17 cellular contexts compared by ENCODE assay signal in the genomic region with DNA sequence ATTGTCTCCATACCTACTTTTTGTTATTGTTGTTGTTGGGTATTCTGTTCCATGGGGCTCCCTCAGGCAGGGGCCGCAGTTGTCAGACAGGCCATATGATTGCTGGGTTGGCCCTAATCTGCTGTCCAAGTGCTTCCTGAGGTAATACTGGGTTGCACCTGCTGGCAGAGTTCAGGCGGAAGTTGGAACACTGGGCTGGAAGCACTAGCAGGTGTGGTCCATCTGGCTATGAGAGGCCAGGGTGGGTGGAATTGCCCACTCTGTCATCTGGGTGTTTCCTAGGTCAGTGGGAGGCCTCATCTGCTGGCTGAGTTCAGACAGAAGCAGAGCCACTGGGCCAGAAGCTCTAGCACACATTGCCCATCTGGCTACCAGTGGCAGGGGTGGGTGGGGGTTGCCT.
A peak's percentile ranks its signal among the peaks of the same experiment; 100 is the strongest.
DNase-seq lines count a peak whose midpoint lies in the region; ATAC-seq lines count a peak whose summit lies in the region.
"Had no signal": no experiment of that assay in that cellular context is flagged by ENCODE, and none has a peak within 500 bp of the region (broad histone marks: within the 10 kb centered on the region; RNA-seq: fewer than 3 reads in every experiment).

No MANE protein-coding gene starts in this region.

- H2AK5ac ChIP-seq in trophoblast cell (ENCODE audit: low read length) = no peak overlapping the region

- no peak overlapping the region for H3K4ac ChIP-seq in trophoblast cell (ENCODE audit: low read depth, low read length)

- H3K36me3 ChIP-seq in KOPT-K1 (ENCODE audit: insufficient read depth, low read length) (no peaks in the 10 kb centered on the region; the same call in 1 of the 2 replicates), trophoblast cell (ENCODE audit: control insufficient read depth in 1 of 2, insufficient read depth in 2 of 2, low read length in 2 of 2) (no peaks in the 10 kb centered on the region)
- H3K36me3 ChIP-seq: BE2C had no signal

- no peak overlapping the region for H3K4me2 ChIP-seq in trophoblast cell (ENCODE audit: low read length)
- H3K4me2 ChIP-seq: A549 had no signal

- no peak overlapping the region for H2BK120ac ChIP-seq in trophoblast cell (ENCODE audit: insufficient read depth, low read length, poor library complexity)

- H3K4me1 ChIP-seq in trophoblast cell (ENCODE audit: control insufficient read depth in 1 of 2, insufficient read depth in 2 of 2, low read length in 2 of 2) = no peaks in the 10 kb centered on the region
- H3K4me1 ChIP-seq: A549, BE2C had no signal

- no peak overlapping the region for H4K8ac ChIP-seq in trophoblast cell (ENCODE audit: low read depth, low read length)

- no peak for ATAC-seq in HG03280 (IDR thresholded peaks at IDR 0.05; ENCODE audit: unreplicated experiment)
- ATAC-seq in GM21515 (IDR thresholded peaks at IDR 0.05; ENCODE audit: unreplicated experiment) = no peak
- ATAC-seq: A549; CD8-positive, alpha-beta T cell; GM12878 had no signal

- no peak overlapping the region for H3K14ac ChIP-seq in trophoblast cell (ENCODE audit: low read length)

- H3K79me2 ChIP-seq in trophoblast cell (ENCODE audit: control insufficient read depth, insufficient read depth, low read length, poor library complexity) = no peaks in the 10 kb centered on the region

- H4K91ac ChIP-seq in trophoblast cell (ENCODE audit: low read depth, low read length) = no peak overlapping the region

- no peak overlapping the region for H2BK12ac ChIP-seq in trophoblast cell (ENCODE audit: low read length)

- H3K23ac ChIP-seq in trophoblast cell (ENCODE audit: low read length) = no peak overlapping the region

- H3K79me1 ChIP-seq in trophoblast cell (ENCODE audit: low read length) = no peaks in the 10 kb centered on the region

- no peak overlapping the region for H3K18ac ChIP-seq in trophoblast cell (ENCODE audit: low read length)

- H3K27me3 ChIP-seq in trophoblast cell (ENCODE audit: insufficient read depth, low read length) = no peaks in the 10 kb centered on the region

- H3K27ac ChIP-seq in KOPT-K1 (ENCODE audit: low read depth, low read length, poor library complexity, severe bottlenecking) (peak overlapping the region; percentile 12), trophoblast cell (ENCODE audit: low read depth, low read length) (no peak overlapping the region)
- H3K27ac ChIP-seq: A549 had no signal

- peak overlapping the region; percentile 7 for H3K4me3 ChIP-seq in trophoblast cell (ENCODE audit: low read depth, low read length)
- H3K4me3 ChIP-seq: A549, GM12878 had no signal

- H4K12ac ChIP-seq in trophoblast cell (ENCODE audit: low read depth, low read length) = no peak overlapping the region

- H3K9me3 ChIP-seq in KOPT-K1 (ENCODE audit: insufficient read depth, low read length, poor library complexity, severe bottlenecking) = peaks cover 15% of the 10 kb centered on the region
- peaks cover 2% of the 10 kb centered on the region for H3K9me3 ChIP-seq in trophoblast cell (ENCODE audit: insufficient read depth, low read depth, low read length)
- H3K9me3 ChIP-seq: A549, BE2C had no signal

- no peak overlapping the region for H3K9ac ChIP-seq in trophoblast cell (ENCODE audit: low read length)

- H2BK5ac ChIP-seq in trophoblast cell (ENCODE audit: low read depth, low read length, poor library complexity) = no peak overlapping the region

- WGBS in trophoblast cell (ENCODE audit: extremely low coverage, insufficient coverage, insufficient read length) = no CpG with 5 or more reads among the region's 2 CpGs

- H2AFZ ChIP-seq in trophoblast cell (ENCODE audit: insufficient read depth, low read length, poor library complexity) = no peak overlapping the region

- peak; percentile 77 for DNase-seq in NCI-H524 treated with DMSO at 0.1 percent for 48 hours (lab: John Stamatoyannopoulos, UW)
- peak; percentile 14 for DNase-seq in SHP77 treated with DMSO at 0.1 percent for 48 hours (lab: John Stamatoyannopoulos, UW)
- no peak for DNase-seq in trophoblast cell
- no peak for DNase-seq in T-helper 2 cell
- DNase-seq: BE2C; CD8-positive, alpha-beta T cell; COR-L47; DMS79; HCEC 1CT; HFFc6; IMR-90; KBM-7 had no signal

Comparison
In these comparisons a context has a peak if more than half of its experiments do, and no peak if none do; other contexts are left out.
1. DNase-seq: peak in NCI-H524 treated with DMSO at 0.1 percent for 48 hours (single experiment) and SHP77 treated with DMSO at 0.1 percent for 48 hours (single experiment); none in trophoblast cell (0 of 2) and T-helper 2 cell (0 of 5).